14 cellular contexts compared by ENCODE assay signal in genomic region chr6:11272491-11273192, GRCh38. TPM values are rescaled to one million over a fixed set of nuclear protein-coding genes. Genes with fewer than 3 reads are reported as not detected.
DNase-seq lines count a peak whose midpoint lies in the region; ATAC-seq and TF ChIP-seq lines count a peak whose summit lies in the region.
"Had no signal": no experiment of that assay in that cellular context is flagged by ENCODE, and none has a peak within 500 bp of the region (broad histone marks: within the 10 kb centered on the region; RNA-seq: fewer than 3 reads in every experiment).

No MANE protein-coding gene starts in this region.

- peaks cover 3% of the 10 kb centered on the region for H3K27me3 Mint-ChIP-seq in endothelial cell (ENCODE audit: unreplicated experiment)
- H3K27me3 Mint-ChIP-seq: activated naive CD4-positive, alpha-beta T cell treated with anti-CD3 and anti-CD28 coated beads, Interleukin-2, amount 50 U/mL, for 24 hours; stimulated activated memory B cell treated with anti-CD40 and anti-IgM and Interleukin-4, amounts not matched to agents 10 μg/mL and 1 μg/mL and 100 μg/mL, for 72 hours had no signal

- intact Hi-C loops in heart left ventricle (cut with DNase I) = no loop called here
- intact Hi-C loops in right lobe of liver (cut with DNase I) = no loop called here

- H3K27ac Mint-ChIP-seq in endothelial cell (ENCODE audit: unreplicated experiment) = no peak overlapping the region
- H3K27ac Mint-ChIP-seq: activated naive CD4-positive, alpha-beta T cell treated with anti-CD3 and anti-CD28 coated beads, Interleukin-2, amount 50 U/mL, for 24 hours; stimulated activated memory B cell treated with anti-CD40 and anti-IgM and Interleukin-4, amounts not matched to agents 10 μg/mL and 1 μg/mL and 100 μg/mL, for 72 hours had no signal

- TF ChIP-seq CTCF in heart left ventricle (IDR thresholded peaks at IDR 0.05) (no peak), right atrium auricular region (IDR thresholded peaks at IDR 0.05) (no peak), right lobe of liver (IDR thresholded peaks at IDR 0.05) (no peak), endothelial cell (IDR thresholded peaks at IDR 0.05; ENCODE audit: unreplicated experiment) (no peak), MM.1S (IDR thresholded peaks at IDR 0.05; ENCODE audit: low read length) (no peak)

- H3K9me3 ChIP-seq in heart left ventricle (no peaks in the 10 kb centered on the region), right atrium auricular region (no peaks in the 10 kb centered on the region), SJSA1 (replicated peaks) (no peaks in the 10 kb centered on the region; the same call in 1 of the 2 replicates), right lobe of liver (no peaks in the 10 kb centered on the region), MM.1S (replicated peaks; ENCODE audit: insufficient read depth, low read length) (no peaks in the 10 kb centered on the region)
- H3K9me3 ChIP-seq: prostate gland had no signal

- no peaks in the 10 kb centered on the region for H4K20me1 ChIP-seq in MM.1S (ENCODE audit: insufficient read depth, low read length)

- TF ChIP-seq POLR2A in heart left ventricle (IDR thresholded peaks at IDR 0.05) = no peak
- TF ChIP-seq POLR2A in right lobe of liver (IDR thresholded peaks at IDR 0.05) = no peak

- 61 to 64% (median 64%) methylated on average over 11 of the region's 11 CpGs for WGBS in heart left ventricle, 4 donors
- 73% methylated on average over 11 of the region's 11 CpGs for WGBS in right lobe of liver (ENCODE audit: insufficient coverage, low coverage, low lambda C conversion rate, missing lambda C conversion rate)

- no peak overlapping the region for H3K4me3 Mint-ChIP-seq in endothelial cell (ENCODE audit: unreplicated experiment)
- H3K4me3 Mint-ChIP-seq: activated naive CD4-positive, alpha-beta T cell treated with anti-CD3 and anti-CD28 coated beads, Interleukin-2, amount 50 U/mL, for 24 hours; stimulated activated memory B cell treated with anti-CD40 and anti-IgM and Interleukin-4, amounts not matched to agents 10 μg/mL and 1 μg/mL and 100 μg/mL, for 72 hours had no signal

- H3F3A ChIP-seq in MM.1S (ENCODE audit: insufficient read depth, low read length) = no peaks in the 10 kb centered on the region

- no peak overlapping the region for H2AFZ ChIP-seq in MM.1S (ENCODE audit: low read length)

- H3K4me1 ChIP-seq in heart left ventricle = peaks cover 0 to 40% (median 8%) of the 10 kb centered on the region in 12 donors
- H3K4me1 ChIP-seq in right atrium auricular region = peaks cover 0 to 17% of the 10 kb centered on the region in 2 donors
- peaks cover 58% of the 10 kb centered on the region for H3K4me1 ChIP-seq in SJSA1 (replicated peaks)
- peaks cover 0 to 24% (median 10%) of the 10 kb centered on the region in 4 donors for H3K4me1 ChIP-seq in right lobe of liver
- H3K4me1 ChIP-seq in MM.1S (ENCODE audit: low read length) = no peaks in the 10 kb centered on the region

- H3K9me3 Mint-ChIP-seq in endothelial cell (ENCODE audit: unreplicated experiment) = no peaks in the 10 kb centered on the region
- H3K9me3 Mint-ChIP-seq: activated naive CD4-positive, alpha-beta T cell treated with anti-CD3 and anti-CD28 coated beads, Interleukin-2, amount 50 U/mL, for 24 hours; stimulated activated memory B cell treated with anti-CD40 and anti-IgM and Interleukin-4, amounts not matched to agents 10 μg/mL and 1 μg/mL and 100 μg/mL, for 72 hours had no signal

- DNase-seq in heart left ventricle (no peak), right atrium auricular region (ENCODE audit: low spot score) (no peak), SJSA1 (ENCODE audit: low read depth in 1 of 2, low spot score in 2 of 2) (peak in 1 of 2 experiments; percentile 66), right lobe of liver (no peak), endothelial cell (ENCODE audit: low spot score) (no peak), glomerular visceral epithelial cell (ENCODE audit: extremely low spot score) (no peak), MM.1S (no peak), NCI-H526 (lab: John Stamatoyannopoulos, UW) (no peak)
- DNase-seq: activated CD4-positive, CD25-positive, alpha-beta regulatory T cell; foreskin melanocyte; NCI-H510A treated with DMSO at 0.1 percent for 48 hours had no signal

- ATAC-seq in heart left ventricle = peak in 3 of 4 donors; percentile 52 to 73 (median 69)
- ATAC-seq in right lobe of liver = peak; percentile 8 to 59 (median 22)
- ATAC-seq: stimulated activated memory B cell treated with anti-CD40 and anti-IgM and Interleukin-4, amounts not matched to agents 10 μg/mL and 1 μg/mL and 100 μg/mL, for 72 hours had no signal

- H3K4me3 ChIP-seq in heart left ventricle (no peak overlapping the region), right atrium auricular region (no peak overlapping the region), SJSA1 (no peak overlapping the region), right lobe of liver (no peak overlapping the region), MM.1S (ENCODE audit: low read length) (no peak overlapping the region)
- H3K4me3 ChIP-seq: prostate gland had no signal

- H3K27me3 ChIP-seq in heart left ventricle = no peaks in the 10 kb centered on the region
- H3K27me3 ChIP-seq in right atrium auricular region = no peaks in the 10 kb centered on the region
- no peaks in the 10 kb centered on the region for H3K27me3 ChIP-seq in SJSA1 (replicated peaks)
- no peaks in the 10 kb centered on the region for H3K27me3 ChIP-seq in right lobe of liver
- H3K27me3 ChIP-seq in MM.1S (replicated peaks; ENCODE audit: insufficient read depth, low read length) = no peaks in the 10 kb centered on the region

- H3K79me2 ChIP-seq in MM.1S (ENCODE audit: low read length) = no peaks in the 10 kb centered on the region

- no peak overlapping the region for H3K4me2 ChIP-seq in MM.1S (ENCODE audit: low read depth, low read length)

- H3K27ac ChIP-seq in heart left ventricle = no peak overlapping the region
- H3K27ac ChIP-seq in right atrium auricular region = no peak overlapping the region
- peak overlapping the region; percentile 46 for H3K27ac ChIP-seq in SJSA1
- H3K27ac ChIP-seq in right lobe of liver = no peak overlapping the region
- H3K27ac ChIP-seq in MM.1S (ENCODE audit: low read length) = no peak overlapping the region
- H3K27ac ChIP-seq: prostate gland had no signal

- no peak overlapping the region for H3K9ac ChIP-seq in MM.1S (ENCODE audit: low read length)

- no peaks in the 10 kb centered on the region for H3K36me3 Mint-ChIP-seq in endothelial cell (ENCODE audit: low read depth, unreplicated experiment)

- no peaks in the 10 kb centered on the region for H3K36me3 ChIP-seq in heart left ventricle
- no peaks in the 10 kb centered on the region for H3K36me3 ChIP-seq in right atrium auricular region
- H3K36me3 ChIP-seq in SJSA1 = no peaks in the 10 kb centered on the region
- H3K36me3 ChIP-seq in right lobe of liver = no peaks in the 10 kb centered on the region
- H3K36me3 ChIP-seq in MM.1S (replicated peaks; ENCODE audit: insufficient read depth, low read length) = no peaks in the 10 kb centered on the region
- H3K36me3 ChIP-seq: prostate gland had no signal

- H3K4me1 Mint-ChIP-seq in endothelial cell (ENCODE audit: unreplicated experiment) = peaks cover 17% of the 10 kb centered on the region

- no peaks in the 10 kb centered on the region for H3K9me2 ChIP-seq in MM.1S (replicated peaks; ENCODE audit: insufficient read depth, low read length)

RNA-seq across cellular contexts. Expression of gene NEDD9, which starts 40.2 kb away (rescaled TPM):
- total RNA-seq in heart left ventricle (10 to 100 TPM; 10.2 to 55.7 (median 20.9) TPM), right atrium auricular region (10 to 100 TPM; 47.3 to 56.2 TPM), right lobe of liver (10 to 100 TPM in 4 of 6 experiments, 1 to 10 TPM in 2; 5.1 to 59.8 (median 26.2) TPM), endothelial cell (ENCODE audit: unreplicated experiment) (3.2 TPM)
- polyA plus RNA-seq in heart left ventricle = 10 to 100 TPM; 13.4 to 21.2 TPM
- total RNA-seq in SJSA1 (2014; rRNA removed; shearing (Covaris generic)) = 13.3 and 27.8 TPM in 2 replicates
